In genomic region chr18:11040823-11041712, GRCh38 we compare ENCODE assay signal across 9 cellular contexts.
DNase-seq lines count a peak whose midpoint lies in the region; ATAC-seq, FAIRE-seq and TF ChIP-seq lines count a peak whose summit lies in the region.
"Had no signal": no experiment of that assay in that cellular context is flagged by ENCODE, and none has a peak within 500 bp of the region (broad histone marks: within the 10 kb centered on the region; RNA-seq: fewer than 3 reads in every experiment).

No MANE protein-coding gene starts in this region.

- H3K36me3 Mint-ChIP-seq in activated T-helper 1 cell treated with anti-CD3 and anti-CD28 coated beads, Interleukin-12 subunit alpha, Interleukin-12 subunit beta, Interleukin-2, Interleukin-4 antibody, amounts not matched to agents 30 ng/mL and 10 ng/mL and 1 ng/mL, durations not matched to agents 14 hours and 24 hours and 36 hours (ENCODE audit: low read depth): no peaks in the 10 kb centered on the region

- H3K4me1 ChIP-seq in heart left ventricle: no peaks in the 10 kb centered on the region

- H3K36me3 ChIP-seq in heart left ventricle: no peaks in the 10 kb centered on the region

- no peak overlapping the region for H3K4me3 ChIP-seq in heart left ventricle

- peak; percentile 55 to 87 (median 72) for TF ChIP-seq CTCF in heart left ventricle (IDR thresholded peaks at IDR 0.05)

- ATAC-seq in heart left ventricle: peak in 2 of 4 donors; percentile 58 to 63
- peak; percentile 88 for ATAC-seq in sciatic nerve
- ATAC-seq in GM21786 (IDR thresholded peaks at IDR 0.05; ENCODE audit: unreplicated experiment): no peak

- H3K4me3 Mint-ChIP-seq in activated T-helper 1 cell treated with anti-CD3 and anti-CD28 coated beads, Interleukin-12 subunit alpha, Interleukin-12 subunit beta, Interleukin-2, Interleukin-4 antibody, amounts not matched to agents 30 ng/mL and 10 ng/mL and 1 ng/mL, durations not matched to agents 14 hours and 24 hours and 36 hours: no peak overlapping the region

- intact Hi-C loops in activated T-helper 1 cell treated with anti-CD3 and anti-CD28 coated beads, Interleukin-12 subunit alpha, Interleukin-12 subunit beta, Interleukin-2, Interleukin-4 antibody, amounts not matched to agents 30 ng/mL and 10 ng/mL and 1 ng/mL, durations not matched to agents 14 hours and 24 hours and 36 hours (cut with micrococcal nuclease): loop anchor here (1.0 kb wide), 2 partner anchors 190 to 254 kb away; no protein-coding TSS in a partner anchor
- intact Hi-C loops in heart left ventricle (cut with DNase I) (loop anchor here in 8 of 10 donors (1.0 to 10.0 kb wide), 8 partner anchors 186 to 479 kb away; no protein-coding TSS in a partner anchor), sciatic nerve (cut with DNase I) (loop anchor here (5.0 to 10.0 kb wide), 2 partner anchors 106 to 186 kb away; partner anchors contain the start of gene PIEZO2)

- H3K9me3 ChIP-seq in heart left ventricle: peaks cover 0 to 7% (median 0%) of the 10 kb centered on the region in 12 donors

- no peak for TF ChIP-seq POLR2A in heart left ventricle (IDR thresholded peaks at IDR 0.05)

- no peaks in the 10 kb centered on the region for H3K9me3 Mint-ChIP-seq in activated T-helper 1 cell treated with anti-CD3 and anti-CD28 coated beads, Interleukin-12 subunit alpha, Interleukin-12 subunit beta, Interleukin-2, Interleukin-4 antibody, amounts not matched to agents 30 ng/mL and 10 ng/mL and 1 ng/mL, durations not matched to agents 14 hours and 24 hours and 36 hours

- no peaks in the 10 kb centered on the region for H3K4me1 Mint-ChIP-seq in activated T-helper 1 cell treated with anti-CD3 and anti-CD28 coated beads, Interleukin-12 subunit alpha, Interleukin-12 subunit beta, Interleukin-2, Interleukin-4 antibody, amounts not matched to agents 30 ng/mL and 10 ng/mL and 1 ng/mL, durations not matched to agents 14 hours and 24 hours and 36 hours (ENCODE audit: low read depth)

- peak; percentile 58 for FAIRE-seq in A204.1 (lab: Jason Lieb, UNC)
- FAIRE-seq: endometrium had no signal

- H3K27me3 ChIP-seq in heart left ventricle: peaks cover 0 to 3% (median 0%) of the 10 kb centered on the region in 9 donors

- H3K27ac Mint-ChIP-seq in activated T-helper 1 cell treated with anti-CD3 and anti-CD28 coated beads, Interleukin-12 subunit alpha, Interleukin-12 subunit beta, Interleukin-2, Interleukin-4 antibody, amounts not matched to agents 30 ng/mL and 10 ng/mL and 1 ng/mL, durations not matched to agents 14 hours and 24 hours and 36 hours: no peak overlapping the region

- peaks cover 13% of the 10 kb centered on the region for H3K27me3 Mint-ChIP-seq in activated T-helper 1 cell treated with anti-CD3 and anti-CD28 coated beads, Interleukin-12 subunit alpha, Interleukin-12 subunit beta, Interleukin-2, Interleukin-4 antibody, amounts not matched to agents 30 ng/mL and 10 ng/mL and 1 ng/mL, durations not matched to agents 14 hours and 24 hours and 36 hours (ENCODE audit: insufficient read depth)

- no peak overlapping the region for H3K27ac ChIP-seq in heart left ventricle

- WGBS in heart left ventricle, 4 donors: 34 to 40% (median 37%) methylated on average over 7 of the region's 7 CpGs

- DNase-seq in GM03348 (ENCODE audit: low spot score) (peak; percentile 72), NAMALWA (ENCODE audit: low spot score) (peak; percentile 71), heart left ventricle (peak in 2 of 5 donors; percentile 36 to 37), sciatic nerve (ENCODE audit: low spot score) (peak; percentile 66)
- DNase-seq in activated T-helper 1 cell treated with anti-CD3 and anti-CD28 coated beads, Interleukin-12 subunit alpha, Interleukin-12 subunit beta, Interleukin-2, Interleukin-4 antibody, amounts not matched to agents 30 ng/mL and 10 ng/mL and 1 ng/mL, durations not matched to agents 14 hours and 24 hours and 36 hours (ENCODE audit: low spot score): peak; percentile 3
- DNase-seq in stimulated activated naive CD4-positive, alpha-beta T cell (lab: John Stamatoyannopoulos, UW): no peak

Comparison
In these comparisons a context has a peak if more than half of its experiments do, and no peak if none do; other contexts are left out.
1. DNase-seq: peak in GM03348 (single experiment), NAMALWA (single experiment), activated T-helper 1 cell treated with anti-CD3 and anti-CD28 coated beads, Interleukin-12 subunit alpha, Interleukin-12 subunit beta, Interleukin-2, Interleukin-4 antibody, amounts not matched to agents 30 ng/mL and 10 ng/mL and 1 ng/mL, durations not matched to agents 14 hours and 24 hours and 36 hours (single experiment) and sciatic nerve (single experiment); none in stimulated activated naive CD4-positive, alpha-beta T cell (0 of 6).